8 cellular contexts compared by ENCODE assay signal in genomic region chr11:1640076-1640946, GRCh38. TPM values are rescaled to one million over a fixed set of nuclear protein-coding genes. Genes with fewer than 3 reads are reported as not detected.
DNase-seq lines count a peak whose midpoint lies in the region; ATAC-seq, FAIRE-seq and TF ChIP-seq lines count a peak whose summit lies in the region.

No MANE protein-coding gene starts in this region.

- no peak overlapping the region for H3K4me3 Mint-ChIP-seq in endothelial cell (ENCODE audit: unreplicated experiment)
- H3K4me3 Mint-ChIP-seq in neural crest cell: no peak overlapping the region

- no peaks in the 10 kb centered on the region for H3K9me3 ChIP-seq in HEK293 (ENCODE audit: control insufficient read depth, insufficient read depth, low read depth, low read length)

- H3K27ac Mint-ChIP-seq in endothelial cell (ENCODE audit: unreplicated experiment): no peak overlapping the region
- no peak overlapping the region for H3K27ac Mint-ChIP-seq in neural crest cell (ENCODE audit: unreplicated experiment)

- H3K9me3 Mint-ChIP-seq in endothelial cell (ENCODE audit: unreplicated experiment) (no peaks in the 10 kb centered on the region), neural crest cell (no peaks in the 10 kb centered on the region)

- H3K27ac ChIP-seq in HEK293 (ENCODE audit: extremely low read depth, low read depth, low read length): no peak overlapping the region

- H3K4me3 ChIP-seq in HEK293 (ENCODE audit: low read depth, low read length): no peak overlapping the region

- H3K4me1 Mint-ChIP-seq in endothelial cell (ENCODE audit: unreplicated experiment) (peaks cover 3% of the 10 kb centered on the region), neural crest cell (no peaks in the 10 kb centered on the region)

- ATAC-seq in SK-N-SH treated with all-trans-retinoic acid at 6 μM for 48 hours (peak; percentile 88), GM21423 (IDR thresholded peaks at IDR 0.05; ENCODE audit: unreplicated experiment) (no peak)

- CTCF ChIA-PET in HEK293 (lab: Yijun Ruan, JAX): interaction anchor here (0.6 to 5.6 kb wide), 29 partner anchors 11 to 552 kb away, joined by 3 to 67 read pairs (median 3); partner anchors contain the start of genes KRTAP5-2, KRTAP5-5 and SYT8

- POLR2A ChIA-PET in HEK293 (lab: Yijun Ruan, JAX): interaction anchor here (0.6 kb wide), 1 partner anchor 150 kb away, joined by 3 read pairs; no protein-coding TSS in a partner anchor

- H3K27me3 Mint-ChIP-seq in endothelial cell (ENCODE audit: unreplicated experiment) (peaks cover 1% of the 10 kb centered on the region), neural crest cell (ENCODE audit: low read depth) (peaks cover 6% of the 10 kb centered on the region)

- TF ChIP-seq CTCF in D721Med (IDR thresholded peaks at IDR 0.05; ENCODE audit: insufficient read depth, missing control alignments): peak; percentile 59
- peak; percentile 44 for TF ChIP-seq CTCF in HEK293 (tag by site-specific recombination; IDR thresholded peaks at IDR 0.05)
- peak; percentile 92 for TF ChIP-seq CTCF in endothelial cell (IDR thresholded peaks at IDR 0.05; ENCODE audit: unreplicated experiment)
- TF ChIP-seq CTCF in neural crest cell (conservative IDR thresholded peaks at IDR 0.05): peak; percentile 83

- FAIRE-seq in D721Med (lab: Jason Lieb, UNC): no peak

- H3K36me3 Mint-ChIP-seq in endothelial cell (ENCODE audit: low read depth, unreplicated experiment) (no peaks in the 10 kb centered on the region), neural crest cell (ENCODE audit: low read depth) (no peaks in the 10 kb centered on the region)

- H3K36me3 ChIP-seq in HEK293 (ENCODE audit: control insufficient read depth in 2 of 2, insufficient read depth in 1 of 2, low read length in 2 of 2): no peaks in the 10 kb centered on the region

- DNase-seq in D721Med (ENCODE audit: insufficient read length, low spot score) (peak; percentile 31), endothelial cell (ENCODE audit: low spot score) (peak; percentile 66), neural crest cell (ENCODE audit: low read depth, low spot score) (peak; percentile 37), activated gamma-delta T cell treated with Interleukin-2 at 50 U/mL for 16 hours (no peak), ureter (ENCODE audit: low spot score) (no peak)

- H3K4me1 ChIP-seq in HEK293 (ENCODE audit: control insufficient read depth, insufficient read depth, low read length): no peaks in the 10 kb centered on the region

TF ChIP-seq in HEK293, 187 proteins besides CTCF, POLR2A, EP300 and RAD21 (continues in another document):
- TF ChIP-seq MZF1 (tag by site-specific recombination; IDR thresholded peaks at IDR 0.05; ENCODE audit: borderline replicate concordance) (no peak), ZNF514 (tag by site-specific recombination; IDR thresholded peaks at IDR 0.05) (no peak), PRDM10 (tag by site-specific recombination; IDR thresholded peaks at IDR 0.05) (peak; percentile 56), ZNF248 (tag by site-specific recombination; IDR thresholded peaks at IDR 0.05) (no peak), GLI4 (tag by site-specific recombination; IDR thresholded peaks at IDR 0.05) (no peak), ZNF169 (tag by site-specific recombination; IDR thresholded peaks at IDR 0.05) (no peak), ZNF211 (tag by site-specific recombination; IDR thresholded peaks at IDR 0.05; ENCODE audit: low read depth) (no peak), ZNF416 (tag by site-specific recombination; IDR thresholded peaks at IDR 0.05) (no peak), ZEB2 (tag by site-specific recombination; IDR thresholded peaks at IDR 0.05) (no peak), ZNF473 (tag by site-specific recombination; IDR thresholded peaks at IDR 0.05) (no peak), ZFHX2 (tag by site-specific recombination; conservative IDR thresholded peaks at IDR 0.05) (no peak), KLF9 (tag by site-specific recombination; IDR thresholded peaks at IDR 0.05; ENCODE audit: low read depth) (no peak)

TF ChIP-seq in SK-N-SH treated with all-trans-retinoic acid at 6 μM for 48 hours, 23 proteins besides CTCF, POLR2A, EP300 and RAD21:
- no peak for TF ChIP-seq PATZ1 (CRISPR knock-in tag; IDR thresholded peaks at IDR 0.05; ENCODE audit: borderline replicate concordance)
- TF ChIP-seq ZFP30 (CRISPR knock-in tag; IDR thresholded peaks at IDR 0.05): no peak
- TF ChIP-seq ZNF70 (CRISPR knock-in tag; IDR thresholded peaks at IDR 0.05): no peak
TF ChIP-seq in SK-N-SH treated with all-trans-retinoic acid at 6 μM for 48 hours: peak in this region for 0.

RNA-seq across cellular contexts. Expression of gene KRTAP5-5, which starts 10.7 kb away (rescaled TPM):
- total RNA-seq in endothelial cell (ENCODE audit: unreplicated experiment) (not detected), neural crest cell (not detected in 2 replicates), ureter (not detected)

RNA-seq across cellular contexts. Expression of gene KRTAP5-4, which starts 18.4 kb away (rescaled TPM):
- total RNA-seq in endothelial cell (ENCODE audit: unreplicated experiment) (not detected), neural crest cell (not detected in 2 replicates), ureter (not detected)

RNA-seq across cellular contexts. Expression of gene KRTAP5-3, which starts 32.0 kb away (rescaled TPM):
- total RNA-seq in endothelial cell (ENCODE audit: unreplicated experiment) (not detected), neural crest cell (not detected in 2 replicates), ureter (not detected)

RNA-seq across cellular contexts. Expression of gene KRTAP5-2, which starts 42.2 kb away (rescaled TPM):
- not detected for total RNA-seq in endothelial cell (ENCODE audit: unreplicated experiment)
- total RNA-seq in neural crest cell: not detected in 2 replicates
- not detected for total RNA-seq in ureter

RNA-seq across cellular contexts. Expression of gene KRTAP5-1, which starts 55.2 kb away (rescaled TPM):
- total RNA-seq in endothelial cell (ENCODE audit: unreplicated experiment) (not detected), neural crest cell (not detected in 2 replicates), ureter (not detected)

Comparison
In these comparisons a context has a peak if more than half of its experiments do, and no peak if none do; other contexts are left out.
1. DNase-seq: peak in D721Med (single experiment), endothelial cell (single experiment) and neural crest cell (single experiment); none in activated gamma-delta T cell treated with Interleukin-2 at 50 U/mL for 16 hours (single experiment) and ureter (single experiment).
2. Peak in every context shown above with its lines, with median percentiles within 50 percentile points of each other: CTCF ChIP-seq.